26 cellular contexts compared by ENCODE assay signal in genomic region chr5:93756372-93756771, GRCh38. TPM values are rescaled to one million over a fixed set of nuclear protein-coding genes. Genes with fewer than 3 reads are reported as not detected.
"Had no signal": no experiment of that assay in that cellular context is flagged by ENCODE, and none has a peak within 500 bp of the region (broad histone marks: within the 10 kb centered on the region; RNA-seq: fewer than 3 reads in every experiment).

No MANE protein-coding gene starts in this region.

- ATAC-seq: foreskin keratinocyte; gastroesophageal sphincter; heart left ventricle; left lung; naive thymus-derived CD4-positive, alpha-beta T cell; psoas muscle; right cardiac atrium; stimulated activated effector memory CD8-positive, alpha-beta T cell treated with anti-CD3 and anti-CD28 coated beads, Interleukin-12 subunit alpha, Interleukin-12 subunit beta, amount 100 ng/mL, for 72 hours had no signal

- H2AFZ ChIP-seq: hepatocyte had no signal

- H3K79me2 ChIP-seq: hepatocyte had no signal

- H3K36me3 Mint-ChIP-seq: stimulated activated effector memory CD8-positive, alpha-beta T cell treated with anti-CD3 and anti-CD28 coated beads, Interleukin-12 subunit alpha, Interleukin-12 subunit beta, amount 100 ng/mL, for 72 hours had no signal

- H3K36me3 ChIP-seq: colonic mucosa, heart left ventricle, left lung, ovary, sigmoid colon, thyroid gland had no signal

- H3K27ac ChIP-seq: colonic mucosa, foreskin keratinocyte, gastroesophageal sphincter, heart left ventricle, hepatocyte, left lung, ovary, psoas muscle, sigmoid colon, stomach, thyroid gland had no signal

- H3K27me3 ChIP-seq: colonic mucosa, foreskin keratinocyte, gastroesophageal sphincter, heart left ventricle, hepatocyte, left lung, ovary, sigmoid colon, stomach, thyroid gland had no signal

- H3K27me3 Mint-ChIP-seq: dendritic cell treated with granulocyte-macrophage colony-stimulating factor and Interleukin-4, amounts not matched to agents 40 ng/mL and 50 ng/mL, for 4 days; type B pancreatic cell had no signal

- DNase-seq: colonic mucosa; effector CD8-positive, alpha-beta T cell; erythroblast; foreskin keratinocyte; heart left ventricle; left cardiac atrium; left lung; mesendoderm; midbrain; naive thymus-derived CD4-positive, alpha-beta T cell; occipital lobe; ovary; psoas muscle; sigmoid colon; stimulated activated CD4-positive, alpha-beta T cell treated with anti-CD3 and anti-CD28 coated beads, Interleukin-2, amount 100 ng/mL, for 24 hours; stimulated activated CD4-positive, alpha-beta T cell treated with anti-CD3 and anti-CD28 coated beads, Interleukin-4, amount 100 ng/mL, for 24 hours; stimulated activated naive CD4-positive, alpha-beta T cell treated with Interleukin-2 at 50 U/mL for 16 hours; stomach; thyroid gland had no signal

- H3K4me3 Mint-ChIP-seq: dendritic cell treated with granulocyte-macrophage colony-stimulating factor and Interleukin-4, amounts not matched to agents 40 ng/mL and 50 ng/mL, for 4 days; naive thymus-derived CD4-positive, alpha-beta T cell; nephron; stimulated activated effector memory CD8-positive, alpha-beta T cell treated with anti-CD3 and anti-CD28 coated beads, Interleukin-12 subunit alpha, Interleukin-12 subunit beta, amount 100 ng/mL, for 72 hours; type B pancreatic cell had no signal

- H3K4me2 ChIP-seq: hepatocyte had no signal

- H3K4me3 ChIP-seq: colonic mucosa, gastroesophageal sphincter, heart left ventricle, hepatocyte, left lung, ovary, psoas muscle, sigmoid colon, stomach, thyroid gland had no signal

- H3K27ac Mint-ChIP-seq: dendritic cell treated with granulocyte-macrophage colony-stimulating factor and Interleukin-4, amounts not matched to agents 40 ng/mL and 50 ng/mL, for 4 days; naive thymus-derived CD4-positive, alpha-beta T cell; stimulated activated effector memory CD8-positive, alpha-beta T cell treated with anti-CD3 and anti-CD28 coated beads, Interleukin-12 subunit alpha, Interleukin-12 subunit beta, amount 100 ng/mL, for 72 hours; type B pancreatic cell had no signal

- H3K9me3 ChIP-seq: colonic mucosa, thyroid gland had no signal

- H3K4me1 ChIP-seq: colonic mucosa, foreskin keratinocyte, gastroesophageal sphincter, left lung, psoas muscle, sigmoid colon, thyroid gland had no signal

RNA-seq across cellular contexts. Expression of gene POU5F2, which starts 15.0 kb away (rescaled TPM):
- polyA plus RNA-seq: foreskin keratinocyte had no signal
